ENCODE assay signal across 8 cellular contexts in the genomic region with DNA sequence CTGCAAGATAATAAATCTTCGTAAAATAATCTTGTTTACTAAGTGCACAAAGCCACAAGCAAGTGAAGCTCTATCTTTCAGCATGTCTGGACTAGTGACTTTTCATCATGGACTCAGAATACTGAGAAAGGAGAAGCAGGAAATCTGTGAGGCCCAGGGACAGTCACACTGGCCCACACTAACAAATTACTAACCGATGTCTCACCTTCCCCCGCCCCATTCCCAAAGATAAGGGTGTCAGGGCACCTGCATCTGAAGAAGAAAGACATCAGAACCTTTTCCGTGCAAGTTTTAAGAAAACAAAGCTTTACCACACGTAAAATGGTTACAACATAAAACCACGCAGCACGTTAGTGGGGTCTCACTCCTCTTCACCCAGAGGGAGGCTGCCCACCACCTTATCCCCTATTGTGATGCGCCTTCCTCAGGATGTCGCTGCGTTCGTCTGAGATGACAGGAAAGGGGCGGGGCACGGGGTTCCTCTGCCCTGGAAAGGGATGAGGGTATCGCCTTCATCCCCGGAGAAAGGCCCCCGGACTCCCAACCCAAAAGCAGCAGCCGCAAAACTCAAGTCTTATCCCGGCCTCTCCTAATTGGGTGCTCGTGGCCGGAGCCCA. TPM values are rescaled to one million over a fixed set of nuclear protein-coding genes. Genes with fewer than 3 reads are reported as not detected.
DNase-seq lines count a peak whose midpoint lies in the region; ATAC-seq and TF ChIP-seq lines count a peak whose summit lies in the region.

No MANE protein-coding gene starts in this region.

- ATAC-seq in GM18907 (IDR thresholded peaks at IDR 0.05; ENCODE audit: unreplicated experiment) (peak; percentile 55), HG03159 (IDR thresholded peaks at IDR 0.05; ENCODE audit: unreplicated experiment) (peak; percentile 32)
- ATAC-seq in activated CD8-positive, alpha-beta memory T cell treated with anti-CD3 and anti-CD28 coated beads, Interleukin-2, amount 10 ng/mL, durations not matched to agents 7 days and 5 days, result peak; percentile 47

- H3K4me1 ChIP-seq in muscle layer of colon (ENCODE audit: insufficient read depth, low read length), result peaks cover 20% of the 10 kb centered on the region

- H3K36me3 ChIP-seq in muscle layer of colon (ENCODE audit: insufficient read depth, low read length), result no peaks in the 10 kb centered on the region

- CTCF ChIA-PET in activated CD8-positive, alpha-beta memory T cell treated with anti-CD3 and anti-CD28 coated beads, Interleukin-2, amount 10 ng/mL, durations not matched to agents 7 days and 5 days (lab: Charles Lee), result interaction anchor here (1.2 to 2.5 kb wide), 3 partner anchors 12 to 205 kb away, joined by 3 to 7 read pairs (median 7); no protein-coding TSS in a partner anchor

- DNase-seq in Ammon's horn (ENCODE audit: low spot score) (peak; percentile 56), NCI-H526 treated with DMSO at 0.1 percent for 48 hours (lab: John Stamatoyannopoulos, UW) (peak; percentile 56), epithelial cell of esophagus (ENCODE audit: low read depth) (peak; percentile 91)
- peak; percentile 79 for DNase-seq in activated CD8-positive, alpha-beta memory T cell treated with anti-CD3 and anti-CD28 coated beads, Interleukin-2, amount 10 ng/mL, durations not matched to agents 7 days and 5 days
- peak; percentile 38 to 39 for DNase-seq in stimulated activated CD8-positive, alpha-beta memory T cell treated with anti-CD3 and anti-CD28 coated beads, Interleukin-7, amount 100 ng/mL, for 48 hours (ENCODE audit: extremely low read depth in 1 of 2, low read depth in 1 of 2)

- peak overlapping the region; percentile 95 for H3K4me3 Mint-ChIP-seq in activated CD8-positive, alpha-beta memory T cell treated with anti-CD3 and anti-CD28 coated beads, Interleukin-2, amount 10 ng/mL, durations not matched to agents 7 days and 5 days

- peak overlapping the region; percentile 97 for H3K27ac Mint-ChIP-seq in activated CD8-positive, alpha-beta memory T cell treated with anti-CD3 and anti-CD28 coated beads, Interleukin-2, amount 10 ng/mL, durations not matched to agents 7 days and 5 days

- peak overlapping the region; percentile 88 for H3K4me3 ChIP-seq in epithelial cell of esophagus (ENCODE audit: low read length)
- peak overlapping the region; percentile 89 to 95 for H3K4me3 ChIP-seq in muscle layer of colon (ENCODE audit: low read depth in 1 of 2, low read length in 2 of 2)

- H3K27me3 Mint-ChIP-seq in activated CD8-positive, alpha-beta memory T cell treated with anti-CD3 and anti-CD28 coated beads, Interleukin-2, amount 10 ng/mL, durations not matched to agents 7 days and 5 days, result no peaks in the 10 kb centered on the region

- H3K9ac ChIP-seq in muscle layer of colon (ENCODE audit: low read length), result peak overlapping the region; percentile 79

- no peaks in the 10 kb centered on the region for H3K27me3 ChIP-seq in muscle layer of colon (ENCODE audit: control insufficient read depth in 1 of 2, insufficient read depth in 2 of 2, low read length in 2 of 2)

- H3K36me3 Mint-ChIP-seq in activated CD8-positive, alpha-beta memory T cell treated with anti-CD3 and anti-CD28 coated beads, Interleukin-2, amount 10 ng/mL, durations not matched to agents 7 days and 5 days, result peaks cover 16% of the 10 kb centered on the region

- peak overlapping the region; percentile 95 for H3K27ac ChIP-seq in muscle layer of colon (ENCODE audit: low read depth, low read length)

- no peak for TF ChIP-seq CTCF in epithelial cell of esophagus (IDR thresholded peaks at IDR 0.05; ENCODE audit: insufficient read depth, low read depth, low read length, missing control alignments)

- no peaks in the 10 kb centered on the region for H3K9me3 ChIP-seq in muscle layer of colon (ENCODE audit: low read length)

- no peaks in the 10 kb centered on the region for H3K9me3 Mint-ChIP-seq in activated CD8-positive, alpha-beta memory T cell treated with anti-CD3 and anti-CD28 coated beads, Interleukin-2, amount 10 ng/mL, durations not matched to agents 7 days and 5 days (ENCODE audit: low read depth)

- peaks cover 35% of the 10 kb centered on the region for H3K4me1 Mint-ChIP-seq in activated CD8-positive, alpha-beta memory T cell treated with anti-CD3 and anti-CD28 coated beads, Interleukin-2, amount 10 ng/mL, durations not matched to agents 7 days and 5 days

RNA-seq across cellular contexts. Expression of a gene that starts 0.6 kb away (rescaled TPM):
- total RNA-seq in activated CD8-positive, alpha-beta memory T cell treated with anti-CD3 and anti-CD28 coated beads, Interleukin-2, amount 10 ng/mL, durations not matched to agents 7 days and 5 days, result 10 to 100 TPM; 19.5 to 23.9 TPM

RNA-seq across cellular contexts. Expression of a gene that starts 33.4 kb away (rescaled TPM):
- not detected for total RNA-seq in activated CD8-positive, alpha-beta memory T cell treated with anti-CD3 and anti-CD28 coated beads, Interleukin-2, amount 10 ng/mL, durations not matched to agents 7 days and 5 days

Comparison
In these comparisons a context has a peak if more than half of its experiments do, and no peak if none do; other contexts are left out.
1. Peak in every context shown above with its lines: DNase-seq, ATAC-seq, H3K4me3 ChIP-seq and H3K27ac ChIP-seq.
2. DNase-seq: peak in every context shown above with its lines; median percentile 91 in epithelial cell of esophagus; 79 in activated CD8-positive, alpha-beta memory T cell treated with anti-CD3 and anti-CD28 coated beads, Interleukin-2, amount 10 ng/mL, durations not matched to agents 7 days and 5 days; 56 in Ammon's horn; 56 in NCI-H526 treated with DMSO at 0.1 percent for 48 hours; 38 in stimulated activated CD8-positive, alpha-beta memory T cell treated with anti-CD3 and anti-CD28 coated beads, Interleukin-7, amount 100 ng/mL, for 48 hours.